Comparison of ENCODE assay signal across 15 cellular contexts in genomic region chr5:160064441-160064840, GRCh38. TPM values are rescaled to one million over a fixed set of nuclear protein-coding genes. Genes with fewer than 3 reads are reported as not detected.
A peak's percentile ranks its signal among the peaks of the same experiment; 100 is the strongest.
DNase-seq lines count a peak whose midpoint lies in the region; ATAC-seq and TF ChIP-seq lines count a peak whose summit lies in the region.
"Had no signal": no experiment of that assay in that cellular context is flagged by ENCODE, and none has a peak within 500 bp of the region (broad histone marks: within the 10 kb centered on the region; RNA-seq: fewer than 3 reads in every experiment).

No MANE protein-coding gene starts in this region.

- no peaks in the 10 kb centered on the region for H3K4me1 Mint-ChIP-seq in CD14-positive monocyte
- H3K4me1 Mint-ChIP-seq: activated naive CD8-positive, alpha-beta T cell treated with anti-CD3 and anti-CD28 coated beads for 36 hours had no signal

- DNase-seq in OCI-M1 (lab: John Stamatoyannopoulos, UW) (peak; percentile 3), epithelial cell of esophagus (ENCODE audit: low read depth) (peak; percentile 16), mucosa of gallbladder (ENCODE audit: low spot score) (peak; percentile 36), NCI-H2107 (lab: John Stamatoyannopoulos, UW) (no peak), CD14-positive monocyte (ENCODE audit: low spot score) (no peak)
- DNase-seq in stimulated activated naive CD4-positive, alpha-beta T cell treated with Interleukin-2 at 50 U/mL for 16 hours (lab: John Stamatoyannopoulos, UW) = no peak
- DNase-seq: activated CD4-positive, alpha-beta T cell treated with anti-CD3 and anti-CD28 coated beads for 4 hours; activated naive CD8-positive, alpha-beta T cell treated with anti-CD3 and anti-CD28 coated beads for 36 hours; lower lobe of right lung; NCI-H526; stimulated activated naive CD4-positive, alpha-beta T cell; T-helper 17 cell had no signal

- no peaks in the 10 kb centered on the region for H3K9me3 Mint-ChIP-seq in CD14-positive monocyte
- H3K9me3 Mint-ChIP-seq: activated naive CD8-positive, alpha-beta T cell treated with anti-CD3 and anti-CD28 coated beads for 36 hours had no signal

- H3K27ac Mint-ChIP-seq in CD14-positive monocyte = no peak overlapping the region
- H3K27ac Mint-ChIP-seq: activated naive CD8-positive, alpha-beta T cell treated with anti-CD3 and anti-CD28 coated beads for 36 hours; T-helper 17 cell had no signal

- TF ChIP-seq CTCF in C4-2B (conservative IDR thresholded peaks at IDR 0.05) = no peak
- no peak for TF ChIP-seq CTCF in epithelial cell of esophagus (IDR thresholded peaks at IDR 0.05; ENCODE audit: insufficient read depth, low read depth, low read length, missing control alignments)
- TF ChIP-seq CTCF in CD14-positive monocyte (IDR thresholded peaks at IDR 0.05) = no peak

- H3K4me3 Mint-ChIP-seq in CD14-positive monocyte = no peak overlapping the region
- H3K4me3 Mint-ChIP-seq: activated naive CD8-positive, alpha-beta T cell treated with anti-CD3 and anti-CD28 coated beads for 36 hours; T-helper 17 cell had no signal

- no peaks in the 10 kb centered on the region for H3K27me3 Mint-ChIP-seq in CD14-positive monocyte (ENCODE audit: low read depth in 3 of 3)
- H3K27me3 Mint-ChIP-seq: activated naive CD8-positive, alpha-beta T cell treated with anti-CD3 and anti-CD28 coated beads for 36 hours; T-helper 17 cell had no signal

- ATAC-seq in HG03108 (IDR thresholded peaks at IDR 0.05; ENCODE audit: unreplicated experiment) = no peak
- ATAC-seq: T-helper 17 cell had no signal

- peak overlapping the region; percentile 87 for H3K27ac ChIP-seq in C4-2B
- H3K27ac ChIP-seq: lower lobe of right lung, neutrophil had no signal

- intact Hi-C loops in CD14-positive monocyte (cut with micrococcal nuclease) = no loop called here

- peaks cover 60 to 74% of the 10 kb centered on the region in 2 donors for H3K36me3 Mint-ChIP-seq in CD14-positive monocyte

- no peak overlapping the region for H3K4me3 ChIP-seq in epithelial cell of esophagus (ENCODE audit: low read length)
- H3K4me3 ChIP-seq: lower lobe of right lung had no signal

RNA-seq across cellular contexts. Expression of gene PWWP2A, which starts 54.8 kb away (rescaled TPM):
- total RNA-seq in mucosa of gallbladder = 26.3 TPM
- 10 to 100 TPM; 18.8 to 18.9 TPM for polyA plus RNA-seq in CD14-positive monocyte

RNA-seq across cellular contexts. Expression of gene TTC1, which starts 55.5 kb away (rescaled TPM):
- total RNA-seq in mucosa of gallbladder = 39.7 TPM
- polyA plus RNA-seq in CD14-positive monocyte = 10 to 100 TPM; 63.0 to 63.4 TPM

Comparison
In these comparisons a context has a peak if more than half of its experiments do, and no peak if none do; other contexts are left out.
1. DNase-seq: peak in OCI-M1 (single experiment), epithelial cell of esophagus (single experiment) and mucosa of gallbladder (single experiment); none in NCI-H2107 (single experiment), CD14-positive monocyte (single experiment) and stimulated activated naive CD4-positive, alpha-beta T cell treated with Interleukin-2 at 50 U/mL for 16 hours (single experiment).